ENCODE assay signal across 8 cellular contexts in genomic region chr20:57392130-57392445, GRCh38. TPM values are rescaled to one million over a fixed set of nuclear protein-coding genes. Genes with fewer than 3 reads are reported as not detected.
DNase-seq lines count a peak whose midpoint lies in the region; ATAC-seq and TF ChIP-seq lines count a peak whose summit lies in the region.

No MANE protein-coding gene starts in this region.

- no peaks in the 10 kb centered on the region for H3K9me3 ChIP-seq in iPS-18a (ENCODE audit: control insufficient read depth, low read depth, low read length)
- no peaks in the 10 kb centered on the region for H3K9me3 ChIP-seq in stomach

- no peak for TF ChIP-seq EP300 in stomach (IDR thresholded peaks at IDR 0.05)

- no peak for TF ChIP-seq CTCF in WI38 (IDR thresholded peaks at IDR 0.05; ENCODE audit: low read depth, low read length)
- TF ChIP-seq CTCF in stomach (IDR thresholded peaks at IDR 0.05) = no peak

- H3K4me3 ChIP-seq in WI38 (ENCODE audit: low read depth, low read length) (peak overlapping the region; percentile 69), iPS-18a (ENCODE audit: low read length) (peak overlapping the region; percentile 62), stomach (peak overlapping the region; percentile 70 to 94 (median 83))

- no peak overlapping the region for H3K27ac ChIP-seq in iPS-18a (ENCODE audit: low read length)
- peak overlapping the region; percentile 59 to 92 (median 84) for H3K27ac ChIP-seq in stomach

- peak overlapping the region; percentile 37 for H3K9ac ChIP-seq in iPS-18a (ENCODE audit: low read length)

- H3K27me3 ChIP-seq in iPS-18a (ENCODE audit: control insufficient read depth, insufficient read depth, low read length) (peaks cover 11% of the 10 kb centered on the region), stomach (no peaks in the 10 kb centered on the region)

- TF ChIP-seq POLR2A in stomach (IDR thresholded peaks at IDR 0.05) = no peak

- intact Hi-C loops in stomach (cut with DNase I; ENCODE audit: low total_unique reads) = no loop called here

- 15 to 28% (median 16%) methylated on average over 10 to 11 of the region's 11 CpGs for WGBS in stomach, 5 donors

- H3K36me3 ChIP-seq in iPS-18a (ENCODE audit: control insufficient read depth, low read depth, low read length) (peaks cover 25% of the 10 kb centered on the region), stomach (peaks cover 9 to 43% (median 23%) of the 10 kb centered on the region in 4 donors)

- no peak for ATAC-seq in GM18858 (IDR thresholded peaks at IDR 0.05; ENCODE audit: unreplicated experiment)

- H3K4me1 ChIP-seq in iPS-18a (ENCODE audit: control insufficient read depth, low read depth, low read length) (peaks cover 28% of the 10 kb centered on the region), stomach (peaks cover 55 to 77% (median 72%) of the 10 kb centered on the region in 4 donors)

- DNase-seq in NCI-H510A treated with DMSO at 0.1 percent for 48 hours (lab: John Stamatoyannopoulos, UW) (peak; percentile 6), NCI-H510A (lab: John Stamatoyannopoulos, UW) (no peak), stomach (no peak), kidney glomerular epithelial cell (lab: John Stamatoyannopoulos, UW) (no peak)
- no peak for DNase-seq in activated effector memory CD4-positive, alpha-beta T cell treated with anti-CD3 and anti-CD28 coated beads, Interleukin-2, amount 50 U/mL, for 16 hours

RNA-seq across cellular contexts. Expression of gene RBM38, which starts 0.9 kb away (rescaled TPM):
- 10 to 100 TPM in 4 of 5 donors, 1 to 10 TPM in 1; 5.3 to 37.8 (median 13.6) TPM for total RNA-seq in stomach
- 10 to 100 TPM; 15.8 to 25.2 (median 17.0) TPM for polyA plus RNA-seq in stomach

RNA-seq across cellular contexts. Expression of gene RAE1, which starts 41.0 kb away (rescaled TPM):
- total RNA-seq in stomach = 10 to 100 TPM in 4 of 5 donors, 1 to 10 TPM in 1; 6.4 to 65.6 (median 16.7) TPM
- 10 to 100 TPM; 11.3 to 14.2 (median 12.1) TPM for polyA plus RNA-seq in stomach
